In genomic region chr18:45851196-45851925, GRCh38 we compare ENCODE assay signal across 21 cellular contexts. TPM values are rescaled to one million over a fixed set of nuclear protein-coding genes. Genes with fewer than 3 reads are reported as not detected.
DNase-seq lines count a peak whose midpoint lies in the region; ATAC-seq and TF ChIP-seq lines count a peak whose summit lies in the region.
"Had no signal": no experiment of that assay in that cellular context is flagged by ENCODE, and none has a peak within 500 bp of the region (broad histone marks: within the 10 kb centered on the region; RNA-seq: fewer than 3 reads in every experiment).

No MANE protein-coding gene starts in this region.

- POLR2A ChIA-PET in RWPE1 (lab: Yijun Ruan, JAX; ENCODE audit: low non-redundant PET), result no interaction called here

- peaks cover 18 to 57% (median 36%) of the 10 kb centered on the region in 3 donors for H3K36me3 Mint-ChIP-seq in immature natural killer cell

- no peaks in the 10 kb centered on the region for H3K27me3 ChIP-seq in right atrium auricular region
- no peaks in the 10 kb centered on the region for H3K27me3 ChIP-seq in brain microvascular endothelial cell (replicated peaks)

- H3K9me3 Mint-ChIP-seq in immature natural killer cell, result no peaks in the 10 kb centered on the region
- H3K9me3 Mint-ChIP-seq: central memory CD8-positive, alpha-beta T cell; neural crest cell had no signal

- DNase-seq in Right ventricle myocardium superior, result no peak
- DNase-seq in right atrium auricular region (ENCODE audit: low spot score), result no peak
- peak; percentile 52 for DNase-seq in cerebellar cortex (ENCODE audit: low spot score)
- DNase-seq in immature natural killer cell, result no peak
- DNase-seq in islet precursor cell, result no peak
- no peak for DNase-seq in RWPE1 (ENCODE audit: low spot score)
- no peak for DNase-seq in mesenteric fat pad (ENCODE audit: low spot score)
- DNase-seq in brain microvascular endothelial cell, result no peak
- DNase-seq: activated CD4-positive, alpha-beta T cell treated with anti-CD3 and anti-CD28 coated beads for 4 hours; activated naive CD4-positive, alpha-beta T cell treated with Interleukin-2 at 50 U/mL for 16 hours; activated T-cell treated with anti-CD3 and anti-CD28 coated beads, Interleukin-2, amount 50 U/mL, for 48 hours; mucosa of descending colon; NCI-H1048; NCI-H187 treated with DMSO at 0.1 percent for 48 hours; NCI-H345; NCI-H774; trophoblast cell had no signal

- H3K4me3 ChIP-seq in right atrium auricular region (no peak overlapping the region), brain microvascular endothelial cell (ENCODE audit: low read depth, low read length) (no peak overlapping the region)
- H3K4me3 ChIP-seq: mucosa of descending colon had no signal

- peaks cover 10 to 19% of the 10 kb centered on the region in 2 donors for H3K4me1 Mint-ChIP-seq in immature natural killer cell
- H3K4me1 Mint-ChIP-seq: central memory CD8-positive, alpha-beta T cell; neural crest cell had no signal

- no peak overlapping the region for H3K4me3 Mint-ChIP-seq in immature natural killer cell
- H3K4me3 Mint-ChIP-seq: central memory CD8-positive, alpha-beta T cell; neural crest cell had no signal

- H3K9me3 ChIP-seq in right atrium auricular region, result no peaks in the 10 kb centered on the region
- H3K9me3 ChIP-seq: mucosa of descending colon had no signal

- TF ChIP-seq CTCF in right atrium auricular region (IDR thresholded peaks at IDR 0.05) (no peak), RWPE1 (conservative IDR thresholded peaks at IDR 0.05; ENCODE audit: low read depth) (no peak), brain microvascular endothelial cell (IDR thresholded peaks at IDR 0.05; ENCODE audit: low read depth, low read length, missing control alignments) (no peak)

- H3K27ac ChIP-seq in right atrium auricular region (no peak overlapping the region), RWPE1 (no peak overlapping the region), brain microvascular endothelial cell (no peak overlapping the region)

- peak; percentile 70 for ATAC-seq in Right ventricle myocardium superior (ENCODE audit: poor library complexity)
- ATAC-seq: mucosa of descending colon, SK-N-SH treated with all-trans-retinoic acid at 6 μM for 48 hours had no signal

- peak overlapping the region in 4 of 6 donors; percentile 1 to 24 (median 12) for H3K27ac Mint-ChIP-seq in immature natural killer cell

- no peaks in the 10 kb centered on the region for H3K4me1 ChIP-seq in right atrium auricular region

- intact Hi-C loops in Right ventricle myocardium superior (cut with DNase I), result no loop called here

- H3K36me3 ChIP-seq in right atrium auricular region (peaks cover 35% of the 10 kb centered on the region), brain microvascular endothelial cell (replicated peaks) (peaks cover 44% of the 10 kb centered on the region)

- CTCF ChIA-PET in RWPE1 (lab: Yijun Ruan, JAX), result no interaction called here

- in situ Hi-C loops in brain microvascular endothelial cell (cut with HindIII; ENCODE audit: low pct_ligation_motif_present, low sequenced_read_pairs), result no loop called here

- H3K27me3 Mint-ChIP-seq in immature natural killer cell (ENCODE audit: low read depth in 3 of 3), result peaks cover 2 to 5% (median 2%) of the 10 kb centered on the region in 3 donors
- H3K27me3 Mint-ChIP-seq: central memory CD8-positive, alpha-beta T cell had no signal

RNA-seq across cellular contexts. Expression of gene SIGLEC15, which starts 25.9 kb away (rescaled TPM):
- total RNA-seq in Right ventricle myocardium superior, result not detected
- 1 to 10 TPM in 1 of 2 donors, not detected in 1; 1.9 TPM for total RNA-seq in right atrium auricular region
- under 1 TPM in 2 of 3 donors, not detected in 1; 0.09 to 0.20 TPM for polyA plus RNA-seq in immature natural killer cell
- total RNA-seq in mesenteric fat pad, result 0.32 TPM
- total RNA-seq: neural crest cell; T-helper 2 cell treated with Interferon-gamma antibody and Interleukin-4, amounts not matched to agents 100 ng/mL and 5 ng/mL, for 36 hours had no signal
